25 cellular contexts compared by ENCODE assay signal in genomic region chr15:51075364-51075763, GRCh38. TPM values are rescaled to one million over a fixed set of nuclear protein-coding genes. Genes with fewer than 3 reads are reported as not detected.
DNase-seq lines count a peak whose midpoint lies in the region; ATAC-seq, FAIRE-seq and TF ChIP-seq lines count a peak whose summit lies in the region.
"Had no signal": no experiment of that assay in that cellular context is flagged by ENCODE, and none has a peak within 500 bp of the region (broad histone marks: within the 10 kb centered on the region; RNA-seq: fewer than 3 reads in every experiment).

No MANE protein-coding gene starts in this region.

- 70 to 84% (median 80%) methylated on average over 5 of the region's 5 CpGs for whole genome bisulfite sequencing in stomach, 5 donors
- WGBS in testis, 2 donors: 74 to 86% methylated on average over 5 of the region's 5 CpGs

- no peaks in the 10 kb centered on the region for H3K79me2 ChIP-seq in astrocyte (ENCODE audit: insufficient read depth, low read length)

- TF ChIP-seq CTCF in astrocyte (IDR thresholded peaks at IDR 0.05; ENCODE audit: insufficient read depth, low read depth, low read length): no peak
- TF ChIP-seq CTCF in stomach (IDR thresholded peaks at IDR 0.05): no peak
- no peak for TF ChIP-seq CTCF in mesothelial cell of epicardium (IDR thresholded peaks at IDR 0.05; ENCODE audit: unreplicated experiment)
- TF ChIP-seq CTCF in testis (IDR thresholded peaks at IDR 0.05): no peak

- peaks cover 15% of the 10 kb centered on the region for H3K27me3 ChIP-seq in astrocyte (ENCODE audit: insufficient read depth, low read length)
- H3K27me3 ChIP-seq in stomach: no peaks in the 10 kb centered on the region
- H3K27me3 ChIP-seq in testis: no peaks in the 10 kb centered on the region
- H3K27me3 ChIP-seq: adrenal gland, SJCRH30 had no signal

- intact Hi-C loops in left cardiac atrium (cut with DNase I): no loop called here
- intact Hi-C loops in stomach (cut with DNase I; ENCODE audit: low total_unique reads): no loop called here
- intact Hi-C loops in testis (cut with DNase I; ENCODE audit: low total_unique reads): no loop called here

- no peak for TF ChIP-seq POLR2A in stomach (IDR thresholded peaks at IDR 0.05)
- TF ChIP-seq POLR2A in testis (IDR thresholded peaks at IDR 0.05): no peak

- H3K9me3 ChIP-seq in astrocyte (ENCODE audit: insufficient read depth, low read depth, low read length) (no peaks in the 10 kb centered on the region), stomach (no peaks in the 10 kb centered on the region), testis (no peaks in the 10 kb centered on the region)
- H3K9me3 ChIP-seq: adrenal gland, SJCRH30 had no signal

- H3K4me3 Mint-ChIP-seq in astrocyte (ENCODE audit: unreplicated experiment) (no peak overlapping the region), mesothelial cell of epicardium (no peak overlapping the region)
- H3K4me3 Mint-ChIP-seq: CD4-positive, alpha-beta T cell; T-helper 17 cell had no signal

- H3K9me3 Mint-ChIP-seq in astrocyte (ENCODE audit: unreplicated experiment) (peaks cover 4% of the 10 kb centered on the region), mesothelial cell of epicardium (no peaks in the 10 kb centered on the region)
- H3K9me3 Mint-ChIP-seq: CD4-positive, alpha-beta T cell had no signal

- H3K9ac ChIP-seq in astrocyte (ENCODE audit: low read length): no peak overlapping the region

- ATAC-seq in left cardiac atrium: peak; percentile 59 to 81
- ATAC-seq: left lobe of liver, T-helper 17 cell had no signal

- no peak overlapping the region for H3K27ac ChIP-seq in astrocyte (ENCODE audit: low read depth, low read length)
- H3K27ac ChIP-seq in stomach: peak overlapping the region in 4 of 5 donors; percentile 10 to 83 (median 64)
- H3K27ac ChIP-seq in testis: no peak overlapping the region
- H3K27ac ChIP-seq: adrenal gland, cardiac muscle cell, SJCRH30, WERI-Rb-1 had no signal

- H3K4me1 Mint-ChIP-seq in astrocyte (ENCODE audit: low read depth, unreplicated experiment) (peaks cover 7% of the 10 kb centered on the region), mesothelial cell of epicardium (no peaks in the 10 kb centered on the region)

- H3K4me2 ChIP-seq in astrocyte (ENCODE audit: low read length): no peak overlapping the region

- H3K4me1 ChIP-seq in astrocyte (ENCODE audit: insufficient read depth, low read length): peaks cover 4% of the 10 kb centered on the region
- H3K4me1 ChIP-seq in stomach: peaks cover 6 to 25% (median 15%) of the 10 kb centered on the region in 4 donors
- peaks cover 4% of the 10 kb centered on the region for H3K4me1 ChIP-seq in testis

- H3K36me3 ChIP-seq in astrocyte (ENCODE audit: insufficient read depth, low read length) (no peaks in the 10 kb centered on the region), stomach (no peaks in the 10 kb centered on the region), testis (ENCODE audit: low read depth, missing control alignments) (no peaks in the 10 kb centered on the region)
- H3K36me3 ChIP-seq: adrenal gland, cardiac muscle cell, SJCRH30, WERI-Rb-1 had no signal

- no peak overlapping the region for H2AFZ ChIP-seq in astrocyte (ENCODE audit: low read depth, low read length)

- FAIRE-seq in astrocyte (lab: Jason Lieb, UNC): no peak
- FAIRE-seq: GM12892 had no signal

- DNase-seq in Ammon's horn (ENCODE audit: low spot score) (peak; percentile 68), astrocyte (ENCODE audit: low read depth) (no peak), left cardiac atrium (no peak), stomach (no peak), mesothelial cell of epicardium (ENCODE audit: low spot score in 2 of 2, unreplicated experiment in 2 of 2) (no peak), NCI-H2107 (lab: John Stamatoyannopoulos, UW) (no peak), NCI-H524 treated with DMSO at 0.1 percent for 48 hours (lab: John Stamatoyannopoulos, UW) (no peak), testis (no peak)
- DNase-seq: ACHN; activated CD4-positive, alpha-beta T cell treated with anti-CD3 and anti-CD28 coated beads, Interleukin-2, amount 50 U/mL, for 4 hours; activated gamma-delta T cell treated with Interleukin-2 at 50 U/mL for 16 hours; activated T-cell treated with anti-CD3 and anti-CD28 coated beads for 4 hours; adrenal gland; CD4-positive, alpha-beta T cell; erythroblast; KBM-7; NCI-H1694; NCI-H774; SJCRH30; stimulated activated CD4-positive, alpha-beta T cell treated with anti-CD3 and anti-CD28 coated beads, Interleukin-12 subunit alpha, Interleukin-12 subunit beta, amount 100 ng/mL, for 4 hours; T-helper 17 cell; WERI-Rb-1 had no signal

- H3K27me3 Mint-ChIP-seq in astrocyte (ENCODE audit: low read depth, unreplicated experiment) (peaks cover 16% of the 10 kb centered on the region), mesothelial cell of epicardium (ENCODE audit: low read depth) (peaks cover 2% of the 10 kb centered on the region)

- TF ChIP-seq EP300 in stomach (IDR thresholded peaks at IDR 0.05): no peak

- H3K4me3 ChIP-seq in astrocyte (ENCODE audit: insufficient read depth, low read depth, low read length) (no peak overlapping the region), stomach (no peak overlapping the region), testis (no peak overlapping the region)
- H3K4me3 ChIP-seq: adrenal gland, cardiac muscle cell, SJCRH30 had no signal

- no peaks in the 10 kb centered on the region for H4K20me1 ChIP-seq in astrocyte (ENCODE audit: insufficient read depth, low read length)

- H3K27ac Mint-ChIP-seq in astrocyte (ENCODE audit: unreplicated experiment): peak overlapping the region; percentile 21
- H3K27ac Mint-ChIP-seq in mesothelial cell of epicardium: no peak overlapping the region
- H3K27ac Mint-ChIP-seq: CD4-positive, alpha-beta T cell; T-helper 17 cell had no signal

- H3K36me3 Mint-ChIP-seq in astrocyte (ENCODE audit: low read depth, unreplicated experiment): peaks cover 2% of the 10 kb centered on the region
- H3K36me3 Mint-ChIP-seq in mesothelial cell of epicardium: no peaks in the 10 kb centered on the region

RNA-seq across cellular contexts. Expression of gene TNFAIP8L3, which starts 19.3 kb away (rescaled TPM):
- 1.1 and 1.8 TPM in 2 replicates for total RNA-seq in astrocyte
- 1 to 10 TPM; 3.5 to 7.0 TPM for total RNA-seq in left cardiac atrium
- total RNA-seq in stomach: 1 to 10 TPM in 3 of 5 donors, under 1 TPM in 1, not detected in 1; 0.58 to 5.9 (median 4.5) TPM
- 10 to 100 TPM in 1 of 3 donors, 1 to 10 TPM in 2; 9.0 to 12.5 (median 9.3) TPM for polyA plus RNA-seq in stomach
- total RNA-seq in mesothelial cell of epicardium: 0.31 to 0.75 TPM (median 0.61 TPM) in 3 replicates
- 10 to 100 TPM in 1 of 2 donors, 1 to 10 TPM in 1; 5.1 to 17.3 TPM for total RNA-seq in testis
- polyA plus RNA-seq in testis (ENCODE audit: insufficient read depth, low read depth, low replicate concordance): 10.2 TPM
- total RNA-seq: cardiac muscle cell; CD4-positive, alpha-beta T cell; T-helper 17 cell had no signal
- polyA plus RNA-seq: cardiac muscle cell had no signal

Comparison
In these comparisons a context has a peak if more than half of its experiments do, and no peak if none do; other contexts are left out.
1. H3K27ac ChIP-seq: peak in stomach (4 of 5); none in astrocyte (single experiment) and testis (0 of 2).